Comparison of ENCODE assay signal across 9 cellular contexts in the genomic region with DNA sequence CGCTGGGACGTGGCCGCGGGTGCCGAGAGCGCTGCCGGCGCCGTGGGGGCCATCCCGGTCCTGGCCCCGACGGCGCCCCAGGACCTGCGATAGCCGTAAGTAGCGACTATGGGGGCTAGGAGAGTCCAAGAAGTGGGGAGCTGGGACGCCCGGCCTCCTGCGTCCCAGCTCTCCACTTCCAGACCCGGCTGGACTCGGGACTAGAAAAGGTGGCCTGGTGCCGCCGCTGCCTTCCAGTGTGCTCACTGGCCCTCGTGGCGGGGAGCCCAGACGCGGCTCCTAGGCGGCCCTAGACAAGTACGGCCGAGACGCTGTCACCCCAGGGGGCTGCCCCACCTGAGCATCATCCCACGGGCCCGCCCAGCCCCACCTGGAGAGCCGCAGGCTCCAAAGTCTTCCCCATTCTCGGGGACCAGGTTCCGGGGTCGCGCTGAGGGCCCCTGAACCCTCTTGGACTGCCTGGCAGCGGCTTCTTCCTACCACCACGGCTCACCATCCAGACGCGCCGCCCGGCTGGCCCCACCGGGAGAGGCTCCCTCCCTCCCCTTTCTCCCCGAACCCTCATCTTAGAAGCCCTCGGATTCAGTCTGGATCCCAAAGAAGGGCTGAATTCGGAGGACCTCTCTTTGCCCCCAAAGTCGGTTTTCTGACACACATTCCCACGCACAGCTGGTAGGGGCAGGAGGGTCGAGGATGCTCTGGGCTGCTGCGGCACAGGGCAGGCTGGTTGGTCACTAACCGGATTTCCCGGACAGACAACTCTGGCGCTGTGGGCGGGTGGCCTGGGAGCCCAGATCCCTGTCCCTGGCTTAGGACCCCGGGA. TPM values are rescaled to one million over a fixed set of nuclear protein-coding genes. Genes with fewer than 3 reads are reported as not detected.
DNase-seq lines count a peak whose midpoint lies in the region; ATAC-seq and TF ChIP-seq lines count a peak whose summit lies in the region.
"Had no signal": no experiment of that assay in that cellular context is flagged by ENCODE, and none has a peak within 500 bp of the region (broad histone marks: within the 10 kb centered on the region; RNA-seq: fewer than 3 reads in every experiment).

No MANE protein-coding gene starts in this region.

- H3K9ac ChIP-seq in parathyroid adenoma = no peak overlapping the region

- POLR2A ChIA-PET in CD8-positive, alpha-beta memory T cell (lab: Charles Lee) = no interaction called here

- peaks cover 30 to 70% of the 10 kb centered on the region in 2 donors for H3K27me3 Mint-ChIP-seq in CD8-positive, alpha-beta memory T cell
- H3K27me3 Mint-ChIP-seq in T-helper 17 cell = peaks cover 70% of the 10 kb centered on the region

- DNase-seq in CD8-positive, alpha-beta memory T cell = no peak
- DNase-seq in T-helper 17 cell (no peak), left ventricle myocardium superior (no peak), HK-2 (ENCODE audit: unreplicated experiment) (no peak), DMS114 treated with DMSO at 0.1 percent for 48 hours (lab: John Stamatoyannopoulos, UW; ENCODE audit: unreplicated experiment) (no peak)

- no peak for TF ChIP-seq CTCF in parathyroid adenoma (IDR thresholded peaks at IDR 0.05)

- H3K9me3 ChIP-seq in CD8-positive, alpha-beta memory T cell (ENCODE audit: low read length) = no peaks in the 10 kb centered on the region
- H3K9me3 ChIP-seq in T-helper 17 cell (ENCODE audit: control insufficient read depth, low read length, poor library complexity, severe bottlenecking) (no peaks in the 10 kb centered on the region), parathyroid adenoma (ENCODE audit: control insufficient read depth, low read length) (no peaks in the 10 kb centered on the region)

- no peaks in the 10 kb centered on the region for H3K36me3 Mint-ChIP-seq in CD8-positive, alpha-beta memory T cell
- peaks cover 8% of the 10 kb centered on the region for H3K36me3 Mint-ChIP-seq in T-helper 17 cell (ENCODE audit: low read depth)

- H3K4me3 ChIP-seq in CD8-positive, alpha-beta memory T cell (ENCODE audit: low read length) = no peak overlapping the region
- H3K4me3 ChIP-seq in parathyroid adenoma (ENCODE audit: low read depth, low read length) = peak overlapping the region; percentile 27

- peak overlapping the region in 5 of 7 donors; percentile 57 to 67 (median 63) for H3K4me3 Mint-ChIP-seq in CD8-positive, alpha-beta memory T cell
- peak overlapping the region; percentile 79 for H3K4me3 Mint-ChIP-seq in T-helper 17 cell

- no peaks in the 10 kb centered on the region for H3K79me2 ChIP-seq in parathyroid adenoma

- H3K4me1 ChIP-seq in CD8-positive, alpha-beta memory T cell (ENCODE audit: insufficient read depth, low read length) = peaks cover 4% of the 10 kb centered on the region
- H3K4me1 ChIP-seq in parathyroid adenoma = peaks cover 7% of the 10 kb centered on the region

- peak overlapping the region; percentile 66 for H2AFZ ChIP-seq in parathyroid adenoma

- no peak overlapping the region for H3K27ac ChIP-seq in CD8-positive, alpha-beta memory T cell (ENCODE audit: low read depth, low read length)
- H3K27ac ChIP-seq in parathyroid adenoma = no peak overlapping the region

- CTCF ChIA-PET in CD8-positive, alpha-beta memory T cell (lab: Charles Lee) = no interaction called here

- peak overlapping the region; percentile 52 for H3K4me2 ChIP-seq in parathyroid adenoma (ENCODE audit: low read length)

- no peak for ATAC-seq in T-helper 17 cell
- peak; percentile 10 for ATAC-seq in left ventricle myocardium superior
- no peak for ATAC-seq in GM21737 (IDR thresholded peaks at IDR 0.05; ENCODE audit: unreplicated experiment)
- ATAC-seq in HG02759 (IDR thresholded peaks at IDR 0.05; ENCODE audit: unreplicated experiment) = no peak

- H3K9me3 Mint-ChIP-seq in CD8-positive, alpha-beta memory T cell = peaks cover 0 to 1% (median 0%) of the 10 kb centered on the region in 5 donors

- H3K27me3 ChIP-seq in CD8-positive, alpha-beta memory T cell (ENCODE audit: insufficient read depth, low read length, poor library complexity, severe bottlenecking) = peaks cover 23% of the 10 kb centered on the region
- H3K27me3 ChIP-seq in parathyroid adenoma (ENCODE audit: control insufficient read depth, insufficient read depth, low read length) = no peaks in the 10 kb centered on the region

- no peaks in the 10 kb centered on the region for H3K36me3 ChIP-seq in CD8-positive, alpha-beta memory T cell (ENCODE audit: insufficient read depth, low read length)
- no peaks in the 10 kb centered on the region for H3K36me3 ChIP-seq in parathyroid adenoma (ENCODE audit: control insufficient read depth, insufficient read depth, low read length)

- peaks cover 0 to 11% (median 10%) of the 10 kb centered on the region in 3 donors for H3K4me1 Mint-ChIP-seq in CD8-positive, alpha-beta memory T cell
- H3K4me1 Mint-ChIP-seq in T-helper 17 cell = peaks cover 9% of the 10 kb centered on the region

- no peak overlapping the region for H3K27ac Mint-ChIP-seq in CD8-positive, alpha-beta memory T cell
- no peak overlapping the region for H3K27ac Mint-ChIP-seq in T-helper 17 cell

- intact Hi-C loops in left ventricle myocardium superior (cut with micrococcal nuclease) = no loop called here

RNA-seq across cellular contexts. Expression of gene MDFI, which starts 0.9 kb away (rescaled TPM):
- not detected for total RNA-seq in CD8-positive, alpha-beta memory T cell
- not detected for polyA plus RNA-seq in CD8-positive, alpha-beta memory T cell
- not detected for total RNA-seq in T-helper 17 cell
- 1.3 TPM for total RNA-seq in left ventricle myocardium superior
- polyA plus RNA-seq: fibroblast of lung had no signal
